14 cellular contexts compared by ENCODE assay signal in the genomic region with DNA sequence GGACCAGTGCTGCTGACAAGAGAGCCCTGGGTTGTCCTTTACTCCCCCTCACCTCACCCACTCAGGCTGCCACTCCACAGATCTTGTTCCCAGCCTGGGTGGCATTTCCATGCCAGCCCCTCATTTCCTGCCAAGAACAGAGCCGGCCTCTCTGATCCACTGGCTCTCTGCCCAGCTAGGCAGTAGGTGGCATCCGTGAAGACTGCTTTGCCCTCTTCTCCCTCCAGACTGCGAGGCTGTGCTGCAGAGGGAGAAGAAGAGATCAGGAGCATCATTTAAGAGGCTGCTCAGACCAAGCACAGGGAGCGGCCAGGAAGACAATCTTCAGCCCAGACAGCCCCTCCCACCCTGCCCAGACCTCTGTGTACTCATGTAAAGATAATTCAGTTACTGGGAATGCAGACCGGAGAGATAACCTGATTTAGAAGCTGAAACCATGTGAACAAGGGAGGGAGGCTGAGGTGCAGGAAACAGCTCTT.
DNase-seq lines count a peak whose midpoint lies in the region; ATAC-seq and TF ChIP-seq lines count a peak whose summit lies in the region.
"Had no signal": no experiment of that assay in that cellular context is flagged by ENCODE, and none has a peak within 500 bp of the region (broad histone marks: within the 10 kb centered on the region; RNA-seq: fewer than 3 reads in every experiment).

No MANE protein-coding gene starts in this region.

- H3K36me3 ChIP-seq in SK-N-SH (replicated peaks in 1 of 2; ENCODE audit: control insufficient read depth in 1 of 2, insufficient read depth in 2 of 2, low read length in 1 of 2) (no peaks in the 10 kb centered on the region), endodermal cell (ENCODE audit: control insufficient read depth, insufficient read depth, low read length) (no peaks in the 10 kb centered on the region)
- H3K36me3 ChIP-seq: uterus had no signal

- no peaks in the 10 kb centered on the region for H3K9me3 Mint-ChIP-seq in endodermal cell
- H3K9me3 Mint-ChIP-seq in activated naive CD8-positive, alpha-beta T cell treated with anti-CD3 and anti-CD28 coated beads, Interleukin-2, amount 50 U/mL, for 24 hours: no peaks in the 10 kb centered on the region
- H3K9me3 Mint-ChIP-seq: activated T-helper 17 cell treated with anti-CD3 and anti-CD28 coated beads, Interleukin-2, amount 50 U/mL, for 72 hours had no signal

- H3K4me3 ChIP-seq in SK-N-SH (ENCODE audit: low read depth in 2 of 2, low read length in 1 of 2): no peak overlapping the region; a peak in 1 of 4 replicates
- H3K4me3 ChIP-seq in endodermal cell (ENCODE audit: low read length): no peak overlapping the region
- H3K4me3 ChIP-seq: K562, uterus had no signal

- peak; percentile 19 for TF ChIP-seq RAD21 in SK-N-SH (IDR thresholded peaks at IDR 0.05; ENCODE audit: low read length)

- peak overlapping the region; percentile 66 for H3K4me2 ChIP-seq in SK-N-SH

- no peaks in the 10 kb centered on the region for H4K20me1 ChIP-seq in SK-N-SH (ENCODE audit: insufficient read depth)

- no peaks in the 10 kb centered on the region for H3K9me3 ChIP-seq in SK-N-SH
- H3K9me3 ChIP-seq in endodermal cell (ENCODE audit: control insufficient read depth, low read length): no peaks in the 10 kb centered on the region
- H3K9me3 ChIP-seq: uterus had no signal

- H3K9ac ChIP-seq in SK-N-SH (no peak overlapping the region), endodermal cell (ENCODE audit: extremely low read depth, low read length, poor library complexity, severe bottlenecking) (no peak overlapping the region)

- H3K9me2 ChIP-seq in SK-N-SH: no peaks in the 10 kb centered on the region

- H3K27me3 ChIP-seq in SK-N-SH (ENCODE audit: insufficient read depth): no peaks in the 10 kb centered on the region
- H3K27me3 ChIP-seq in endodermal cell (ENCODE audit: control insufficient read depth, insufficient read depth, low read length, poor library complexity, severe bottlenecking): peaks cover 22% of the 10 kb centered on the region
- H3K27me3 ChIP-seq: uterus had no signal

- peaks cover 8% of the 10 kb centered on the region for H3K4me1 Mint-ChIP-seq in endodermal cell
- H3K4me1 Mint-ChIP-seq in activated naive CD8-positive, alpha-beta T cell treated with anti-CD3 and anti-CD28 coated beads, Interleukin-2, amount 50 U/mL, for 24 hours: no peaks in the 10 kb centered on the region
- H3K4me1 Mint-ChIP-seq: activated T-helper 17 cell treated with anti-CD3 and anti-CD28 coated beads, Interleukin-2, amount 50 U/mL, for 72 hours; naive thymus-derived CD8-positive, alpha-beta T cell had no signal

- TF ChIP-seq CTCF in SK-N-SH (IDR thresholded peaks at IDR 0.05): no peak
- no peak for TF ChIP-seq CTCF in endodermal cell (conservative IDR thresholded peaks at IDR 0.05)

- peak overlapping the region; percentile 28 to 97; a peak in 3 of 4 replicates for H3K27ac ChIP-seq in SK-N-SH (ENCODE audit: low read depth in 2 of 2, low read length in 1 of 2)
- H3K27ac ChIP-seq in endodermal cell (ENCODE audit: low read depth, low read length): no peak overlapping the region

- peak in 1 of 2 experiments; percentile 87; a peak in 2 of 4 replicates for TF ChIP-seq EP300 in SK-N-SH (IDR thresholded peaks at IDR 0.05; ENCODE audit: borderline replicate concordance in 1 of 2, low read depth in 1 of 2, low read length in 1 of 2)

- no peaks in the 10 kb centered on the region for H3F3A ChIP-seq in SK-N-SH (replicated peaks; ENCODE audit: insufficient read depth)

- H2AFZ ChIP-seq in SK-N-SH (ENCODE audit: low read depth): no peak overlapping the region

- peaks cover 48% of the 10 kb centered on the region for H3K27me3 Mint-ChIP-seq in endodermal cell (ENCODE audit: insufficient read depth)
- H3K27me3 Mint-ChIP-seq in activated naive CD8-positive, alpha-beta T cell treated with anti-CD3 and anti-CD28 coated beads, Interleukin-2, amount 50 U/mL, for 24 hours: no peaks in the 10 kb centered on the region

- DNase-seq in NCI-H1092 (lab: John Stamatoyannopoulos, UW) (peak; percentile 92), SK-N-SH (peak; percentile 82), left ventricle myocardium superior (peak; percentile 83), retina (peak; percentile 25), endodermal cell (no peak), SHP77 (lab: John Stamatoyannopoulos, UW) (no peak)
- no peak for DNase-seq in activated naive CD8-positive, alpha-beta T cell treated with anti-CD3 and anti-CD28 coated beads, Interleukin-2, amount 50 U/mL, for 24 hours
- no peak for DNase-seq in effector CD8-positive, alpha-beta T cell (lab: John Stamatoyannopoulos, UW)
- DNase-seq: Calu3; naive thymus-derived CD8-positive, alpha-beta T cell; PC-3 had no signal

- H3K79me2 ChIP-seq in SK-N-SH (ENCODE audit: insufficient read depth): no peaks in the 10 kb centered on the region

- H3K4me1 ChIP-seq in SK-N-SH (ENCODE audit: control insufficient read depth in 1 of 2, insufficient read depth in 2 of 2, low read depth in 1 of 2, low read length in 1 of 2): peaks cover 18 to 52% of the 10 kb centered on the region in 2 experiments
- H3K4me1 ChIP-seq in endodermal cell (ENCODE audit: control insufficient read depth, insufficient read depth, low read length): no peaks in the 10 kb centered on the region

- ATAC-seq in left ventricle myocardium superior: peak; percentile 94
- no peak for ATAC-seq in activated naive CD8-positive, alpha-beta T cell treated with anti-CD3 and anti-CD28 coated beads, Interleukin-2, amount 50 U/mL, for 24 hours
- ATAC-seq: activated T-helper 17 cell treated with anti-CD3 and anti-CD28 coated beads, Interleukin-2, amount 50 U/mL, for 72 hours; K562; naive thymus-derived CD8-positive, alpha-beta T cell; PC-3 had no signal

- no peaks in the 10 kb centered on the region for H3K36me3 Mint-ChIP-seq in endodermal cell (ENCODE audit: low read depth)
- H3K36me3 Mint-ChIP-seq in activated naive CD8-positive, alpha-beta T cell treated with anti-CD3 and anti-CD28 coated beads, Interleukin-2, amount 50 U/mL, for 24 hours (ENCODE audit: low read depth): no peaks in the 10 kb centered on the region
- H3K36me3 Mint-ChIP-seq: naive thymus-derived CD8-positive, alpha-beta T cell had no signal

- no peak overlapping the region for H3K4me3 Mint-ChIP-seq in endodermal cell
- H3K4me3 Mint-ChIP-seq in activated naive CD8-positive, alpha-beta T cell treated with anti-CD3 and anti-CD28 coated beads, Interleukin-2, amount 50 U/mL, for 24 hours: no peak overlapping the region
- H3K4me3 Mint-ChIP-seq: activated T-helper 17 cell treated with anti-CD3 and anti-CD28 coated beads, Interleukin-2, amount 50 U/mL, for 72 hours; naive thymus-derived CD8-positive, alpha-beta T cell had no signal

- no peak overlapping the region for H3K27ac Mint-ChIP-seq in endodermal cell
- H3K27ac Mint-ChIP-seq in activated naive CD8-positive, alpha-beta T cell treated with anti-CD3 and anti-CD28 coated beads, Interleukin-2, amount 50 U/mL, for 24 hours: no peak overlapping the region
- H3K27ac Mint-ChIP-seq: activated T-helper 17 cell treated with anti-CD3 and anti-CD28 coated beads, Interleukin-2, amount 50 U/mL, for 72 hours; naive thymus-derived CD8-positive, alpha-beta T cell had no signal

- intact Hi-C loops in left ventricle myocardium superior (cut with micrococcal nuclease): no loop called here

- CTCF ChIA-PET in SK-N-SH (lab: Yijun Ruan, JAX): interaction anchor here (1.2 to 3.7 kb wide), 3 partner anchors 38 to 246 kb away, joined by 4 to 18 read pairs (median 13); no protein-coding TSS in a partner anchor

- 0% methylated on average over 3 of the region's 5 CpGs for WGBS in SK-N-SH (ENCODE audit: low lambda C conversion rate)
- 83% methylated on average over 1 to 4 of the region's 5 CpGs for WGBS in endodermal cell (ENCODE audit: insufficient coverage in 1 of 2, insufficient read length in 1 of 2), 2 experiments

- POLR2A ChIA-PET in SK-N-SH (lab: Yijun Ruan, JAX): interaction anchor here (0.6 to 2.7 kb wide), 7 partner anchors 12 to 455 kb away, joined by 3 to 11 read pairs (median 3); a partner anchor contains a TSS

TF ChIP-seq in SK-N-SH, 30 proteins besides CTCF, POLR2A, EP300 and RAD21:
- TF ChIP-seq NFIC (IDR thresholded peaks at IDR 0.05; ENCODE audit: borderline replicate concordance) (peak; percentile 58; the same call in 1 of the 2 replicates), CHD2 (IDR thresholded peaks at IDR 0.05; ENCODE audit: low read length, partially characterized antibody) (peak; percentile 57), FOXJ3 (CRISPR knock-in tag; IDR thresholded peaks at IDR 0.05) (peak; percentile 98), RCOR1 (IDR thresholded peaks at IDR 0.05; ENCODE audit: low read length) (0 out of 2 replicates have a peak, but pooled peaks have one; percentile 63), SMC3 (IDR thresholded peaks at IDR 0.05; ENCODE audit: low read depth, low read length) (0 out of 2 replicates have a peak, but pooled peaks have one; percentile 13), MXI1 (IDR thresholded peaks at IDR 0.05; ENCODE audit: low read depth, low read length) (peak; percentile 90), YY1 (IDR thresholded peaks at IDR 0.05; ENCODE audit: low read depth) (no peak), TCF12 (IDR thresholded peaks at IDR 0.05) (peak; percentile 24; the same call in 1 of the 2 replicates), GATA2 (CRISPR knock-in tag; IDR thresholded peaks at IDR 0.05) (peak; percentile 88)
- TF ChIP-seq, protein P1, sequence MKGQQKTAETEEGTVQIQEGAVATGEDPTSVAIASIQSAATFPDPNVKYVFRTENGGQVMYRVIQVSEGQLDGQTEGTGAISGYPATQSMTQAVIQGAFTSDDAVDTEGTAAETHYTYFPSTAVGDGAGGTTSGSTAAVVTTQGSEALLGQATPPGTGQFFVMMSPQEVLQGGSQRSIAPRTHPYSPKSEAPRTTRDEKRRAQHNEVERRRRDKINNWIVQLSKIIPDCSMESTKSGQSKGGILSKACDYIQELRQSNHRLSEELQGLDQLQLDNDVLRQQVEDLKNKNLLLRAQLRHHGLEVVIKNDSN (IDR thresholded peaks at IDR 0.05; ENCODE audit: borderline replicate concordance, low read depth): no peak

Comparison
In these comparisons a context has a peak if more than half of its experiments do, and no peak if none do; other contexts are left out.
1. DNase-seq: peak in NCI-H1092 (single experiment), SK-N-SH (single experiment), left ventricle myocardium superior (single experiment) and retina (single experiment); none in endodermal cell (single experiment), activated naive CD8-positive, alpha-beta T cell treated with anti-CD3 and anti-CD28 coated beads, Interleukin-2, amount 50 U/mL, for 24 hours (single experiment), effector CD8-positive, alpha-beta T cell (single experiment) and SHP77 (0 of 2).